In the genomic region with DNA sequence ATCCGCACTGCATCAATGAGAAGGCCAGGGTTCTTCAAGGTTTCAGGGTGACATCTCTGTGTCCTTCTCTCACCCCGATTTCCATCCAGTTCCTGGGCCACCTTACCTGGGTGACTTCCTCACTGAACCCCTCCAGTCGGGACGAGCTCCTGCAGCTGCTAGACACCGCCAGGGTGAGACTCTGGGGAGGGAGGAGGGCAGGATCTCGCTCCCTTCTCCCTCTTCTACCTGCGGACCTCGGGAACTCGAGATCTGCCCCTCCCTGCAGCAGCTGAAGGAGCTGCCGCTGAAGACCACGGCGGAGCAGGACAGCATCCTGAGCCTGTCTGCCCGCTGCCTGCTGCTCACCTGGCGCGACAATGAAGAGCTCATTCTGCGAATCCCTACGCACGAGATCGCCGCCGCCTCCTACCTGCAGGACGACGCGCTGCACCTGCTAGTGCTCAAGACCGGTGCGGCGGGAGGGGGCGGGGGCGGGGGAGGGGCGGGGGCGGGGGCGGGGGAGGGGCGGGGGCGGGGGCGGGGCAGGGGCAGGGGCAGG, we compare ENCODE assay signal across 9 cellular contexts. TPM values are rescaled to one million over a fixed set of nuclear protein-coding genes. Genes with fewer than 3 reads are reported as not detected.
DNase-seq lines count a peak whose midpoint lies in the region; ATAC-seq, FAIRE-seq and TF ChIP-seq lines count a peak whose summit lies in the region.
"Had no signal": no experiment of that assay in that cellular context is flagged by ENCODE, and none has a peak within 500 bp of the region (broad histone marks: within the 10 kb centered on the region; RNA-seq: fewer than 3 reads in every experiment).

No MANE protein-coding gene starts in this region.

- H3K4me3 ChIP-seq in HEK293 (ENCODE audit: low read depth, low read length): peak overlapping the region; percentile 6; the same call in 1 of the 2 replicates
- no peak overlapping the region for H3K4me3 ChIP-seq in keratinocyte (ENCODE audit: control insufficient read depth in 2 of 3, extremely low read depth in 1 of 3, insufficient read depth in 2 of 3, low read depth in 1 of 3, low read length in 3 of 3)

- no peak overlapping the region for H3K9ac ChIP-seq in keratinocyte (ENCODE audit: control insufficient read depth, extremely low read depth, insufficient read depth, low read length)

- POLR2A ChIA-PET in HEK293 (lab: Yijun Ruan, JAX): interaction anchor here (0.6 to 1.0 kb wide), 3 partner anchors 60 to 294 kb away, joined by 3 read pairs; no protein-coding TSS in a partner anchor

- H3K27ac Mint-ChIP-seq in stimulated activated naive CD8-positive, alpha-beta T cell treated with anti-CD3 and anti-CD28 coated beads, Interleukin-15, amount 100 ng/mL, for 72 hours: no peak overlapping the region

- H3K4me2 ChIP-seq in keratinocyte (ENCODE audit: control insufficient read depth, extremely low read depth, insufficient read depth, low read depth, low read length): no peak overlapping the region

- no peaks in the 10 kb centered on the region for H3K36me3 Mint-ChIP-seq in activated T-cell treated with anti-CD3 and anti-CD28 coated beads, Interleukin-2, amount 50 U/mL, for 4 hours (ENCODE audit: insufficient read depth)

- peaks cover 71% of the 10 kb centered on the region for H3K27me3 Mint-ChIP-seq in activated T-cell treated with anti-CD3 and anti-CD28 coated beads, Interleukin-2, amount 50 U/mL, for 4 hours (ENCODE audit: low read depth)
- H3K27me3 Mint-ChIP-seq in stimulated activated naive CD8-positive, alpha-beta T cell treated with anti-CD3 and anti-CD28 coated beads, Interleukin-15, amount 100 ng/mL, for 72 hours: peaks cover 77% of the 10 kb centered on the region

- H3K9me3 ChIP-seq in HEK293 (ENCODE audit: control insufficient read depth, insufficient read depth, low read depth, low read length) (no peaks in the 10 kb centered on the region), keratinocyte (ENCODE audit: control insufficient read depth, low read depth, low read length) (no peaks in the 10 kb centered on the region)

- H3K36me3 ChIP-seq in HEK293 (ENCODE audit: control insufficient read depth in 2 of 2, insufficient read depth in 1 of 2, low read length in 2 of 2): no peaks in the 10 kb centered on the region
- no peaks in the 10 kb centered on the region for H3K36me3 ChIP-seq in keratinocyte (ENCODE audit: control insufficient read depth in 2 of 2, extremely low read depth in 1 of 2, insufficient read depth in 2 of 2, low read length in 2 of 2)

- peak overlapping the region; percentile 66 for H3K4me3 Mint-ChIP-seq in activated T-cell treated with anti-CD3 and anti-CD28 coated beads, Interleukin-2, amount 50 U/mL, for 4 hours
- H3K4me3 Mint-ChIP-seq in stimulated activated naive CD8-positive, alpha-beta T cell treated with anti-CD3 and anti-CD28 coated beads, Interleukin-15, amount 100 ng/mL, for 72 hours: peak overlapping the region; percentile 55 to 92

- ATAC-seq in activated T-cell treated with anti-CD3 and anti-CD28 coated beads, Interleukin-2, amount 50 U/mL, for 4 hours: peak; percentile 26 to 51
- ATAC-seq in stimulated activated naive CD8-positive, alpha-beta T cell treated with anti-CD3 and anti-CD28 coated beads, Interleukin-15, amount 100 ng/mL, for 72 hours: peak; percentile 53
- no peak for ATAC-seq in GM19023 (IDR thresholded peaks at IDR 0.05; ENCODE audit: unreplicated experiment)

- no peaks in the 10 kb centered on the region for H3K79me2 ChIP-seq in keratinocyte (ENCODE audit: control insufficient read depth, insufficient read depth, low read length)

- FAIRE-seq in keratinocyte (lab: Jason Lieb, UNC): no peak

- DNase-seq in NCI-H510A (lab: John Stamatoyannopoulos, UW) (peak; percentile 96), keratinocyte (ENCODE audit: low read depth, low spot score) (no peak), hypothalamus (lab: John Stamatoyannopoulos, UW) (no peak)
- peak; percentile 35 for DNase-seq in activated T-cell treated with anti-CD3 and anti-CD28 coated beads, Interleukin-2, amount 50 U/mL, for 4 hours
- peak; percentile 21 to 27 for DNase-seq in stimulated activated naive CD8-positive, alpha-beta T cell treated with anti-CD3 and anti-CD28 coated beads, Interleukin-15, amount 100 ng/mL, for 72 hours
- no peak for DNase-seq in NK-92 treated with Interleukin-12 subunit alpha and Interleukin-12 subunit beta, amount 100 ng/mL, for 24 hours (lab: John Stamatoyannopoulos, UW)

- no peak overlapping the region for H2AFZ ChIP-seq in keratinocyte (ENCODE audit: control insufficient read depth, low read length)

- H3K9me1 ChIP-seq in keratinocyte (ENCODE audit: control insufficient read depth, extremely low read depth, insufficient read depth, low read length): no peaks in the 10 kb centered on the region

- no peaks in the 10 kb centered on the region for H3K9me3 Mint-ChIP-seq in activated T-cell treated with anti-CD3 and anti-CD28 coated beads, Interleukin-2, amount 50 U/mL, for 4 hours
- no peaks in the 10 kb centered on the region for H3K9me3 Mint-ChIP-seq in stimulated activated naive CD8-positive, alpha-beta T cell treated with anti-CD3 and anti-CD28 coated beads, Interleukin-15, amount 100 ng/mL, for 72 hours

- H4K20me1 ChIP-seq in keratinocyte (ENCODE audit: control insufficient read depth, extremely low read depth, insufficient read depth, low read length): no peaks in the 10 kb centered on the region

- dilution Hi-C loops in keratinocyte (cut with MboI; ENCODE audit: extremely low pct_ligation_motif_present, low sequenced_read_pairs): no loop called here

- TF ChIP-seq CTCF in HEK293 (tag by site-specific recombination; IDR thresholded peaks at IDR 0.05): peak; percentile 79; the same call in 1 of the 2 replicates
- peak; percentile 18 to 64 (median 61) for TF ChIP-seq CTCF in keratinocyte (optimal IDR thresholded peaks at IDR 0.05 in 1 of 3, IDR thresholded peaks at IDR 0.05 in 1 of 3, conservative IDR thresholded peaks at IDR 0.05 in 1 of 3; ENCODE audit: extremely low read depth in 1 of 3, insufficient read depth in 2 of 3, low read length in 3 of 3)

- H3K27ac ChIP-seq in HEK293 (ENCODE audit: extremely low read depth, low read depth, low read length) (no peak overlapping the region), keratinocyte (ENCODE audit: control insufficient read depth, insufficient read depth, low read length) (no peak overlapping the region)

- CTCF ChIA-PET in HEK293 (lab: Yijun Ruan, JAX): interaction anchor here (0.6 to 2.2 kb wide), 18 partner anchors 8 to 272 kb away, joined by 3 to 8 read pairs (median 4); no protein-coding TSS in a partner anchor

- H3K27me3 ChIP-seq in keratinocyte (ENCODE audit: control insufficient read depth, extremely low read depth, insufficient read depth, low read length): peaks cover 61% of the 10 kb centered on the region

- H3K4me1 ChIP-seq in HEK293 (ENCODE audit: control insufficient read depth, insufficient read depth, low read length) (no peaks in the 10 kb centered on the region), keratinocyte (ENCODE audit: control insufficient read depth, extremely low read depth, insufficient read depth, low read length) (peaks cover 5% of the 10 kb centered on the region)

- H3K4me1 Mint-ChIP-seq in activated T-cell treated with anti-CD3 and anti-CD28 coated beads, Interleukin-2, amount 50 U/mL, for 4 hours (ENCODE audit: low read depth): peaks cover 21% of the 10 kb centered on the region
- peaks cover 27% of the 10 kb centered on the region for H3K4me1 Mint-ChIP-seq in stimulated activated naive CD8-positive, alpha-beta T cell treated with anti-CD3 and anti-CD28 coated beads, Interleukin-15, amount 100 ng/mL, for 72 hours

RNA-seq across cellular contexts. Expression of gene CCM2L, which starts 7.5 kb away (rescaled TPM):
- total RNA-seq in activated T-cell treated with anti-CD3 and anti-CD28 coated beads, Interleukin-2, amount 50 U/mL, for 4 hours: not detected
- not detected in 3 replicates for polyA plus RNA-seq in keratinocyte
- polyA plus RNA-seq in keratinocyte (2011; ENCODE audit: low read depth): not detected
- not detected in 2 replicates for polyA plus RNA-seq in keratinocyte (2011; cell fraction: cytosol; rRNA removed)
- polyA plus RNA-seq in keratinocyte (2011; cell fraction: nucleus; rRNA removed): not detected in 2 replicates
- not detected in 2 replicates for polyA plus RNA-seq in keratinocyte (2012; ENCODE audit: low replicate concordance)
- not detected in 3 replicates for polyA minus RNA-seq in keratinocyte
- not detected for polyA minus RNA-seq in keratinocyte (2011; cell fraction: cytosol; rRNA and poly(A)+ RNA removed)
- not detected in 2 replicates for polyA minus RNA-seq in keratinocyte (2011; cell fraction: nucleus; rRNA and poly(A)+ RNA removed)
- total RNA-seq: NCI-H460 had no signal

RNA-seq across cellular contexts. Expression of gene HCK, which starts 34.3 kb away (rescaled TPM):
- under 1 TPM in 2 of 3 donors, not detected in 1; 0.13 to 0.46 TPM for total RNA-seq in activated T-cell treated with anti-CD3 and anti-CD28 coated beads, Interleukin-2, amount 50 U/mL, for 4 hours
- 0.03 TPM in 1 of 3 replicates, not detected in the others for polyA plus RNA-seq in keratinocyte
- not detected for polyA plus RNA-seq in keratinocyte (2011; ENCODE audit: low read depth)
- polyA plus RNA-seq in keratinocyte (2011; cell fraction: cytosol; rRNA removed): not detected in 2 replicates
- polyA plus RNA-seq in keratinocyte (2011; cell fraction: nucleus; rRNA removed): 0.15 TPM in 1 of 2 replicates, not detected in the other
- not detected in 2 replicates for polyA plus RNA-seq in keratinocyte (2012; ENCODE audit: low replicate concordance)
- polyA minus RNA-seq in keratinocyte: 0.73 TPM in 1 of 3 replicates, not detected in the others
- polyA minus RNA-seq in keratinocyte (2011; cell fraction: cytosol; rRNA and poly(A)+ RNA removed): not detected
- polyA minus RNA-seq in keratinocyte (2011; cell fraction: nucleus; rRNA and poly(A)+ RNA removed): not detected in 2 replicates
- total RNA-seq: NCI-H460 had no signal

RNA-seq across cellular contexts. Expression of gene XKR7, which starts 49.8 kb away (rescaled TPM):
- not detected for total RNA-seq in activated T-cell treated with anti-CD3 and anti-CD28 coated beads, Interleukin-2, amount 50 U/mL, for 4 hours
- not detected in 3 replicates for polyA plus RNA-seq in keratinocyte
- not detected for polyA plus RNA-seq in keratinocyte (2011; ENCODE audit: low read depth)
- not detected in 2 replicates for polyA plus RNA-seq in keratinocyte (2011; cell fraction: cytosol; rRNA removed)
- polyA plus RNA-seq in keratinocyte (2011; cell fraction: nucleus; rRNA removed): not detected in 2 replicates
- polyA plus RNA-seq in keratinocyte (2012; ENCODE audit: low replicate concordance): not detected in 2 replicates
- not detected in 3 replicates for polyA minus RNA-seq in keratinocyte
- not detected for polyA minus RNA-seq in keratinocyte (2011; cell fraction: cytosol; rRNA and poly(A)+ RNA removed)
- polyA minus RNA-seq in keratinocyte (2011; cell fraction: nucleus; rRNA and poly(A)+ RNA removed): not detected in 2 replicates
- total RNA-seq: NCI-H460 had no signal

Comparison
In these comparisons a context has a peak if more than half of its experiments do, and no peak if none do; other contexts are left out.
1. DNase-seq: peak in NCI-H510A (single experiment), activated T-cell treated with anti-CD3 and anti-CD28 coated beads, Interleukin-2, amount 50 U/mL, for 4 hours (single experiment) and stimulated activated naive CD8-positive, alpha-beta T cell treated with anti-CD3 and anti-CD28 coated beads, Interleukin-15, amount 100 ng/mL, for 72 hours (2 of 2); none in keratinocyte (single experiment), NK-92 treated with Interleukin-12 subunit alpha and Interleukin-12 subunit beta, amount 100 ng/mL, for 24 hours (single experiment) and hypothalamus (0 of 51).